In the genomic region with DNA sequence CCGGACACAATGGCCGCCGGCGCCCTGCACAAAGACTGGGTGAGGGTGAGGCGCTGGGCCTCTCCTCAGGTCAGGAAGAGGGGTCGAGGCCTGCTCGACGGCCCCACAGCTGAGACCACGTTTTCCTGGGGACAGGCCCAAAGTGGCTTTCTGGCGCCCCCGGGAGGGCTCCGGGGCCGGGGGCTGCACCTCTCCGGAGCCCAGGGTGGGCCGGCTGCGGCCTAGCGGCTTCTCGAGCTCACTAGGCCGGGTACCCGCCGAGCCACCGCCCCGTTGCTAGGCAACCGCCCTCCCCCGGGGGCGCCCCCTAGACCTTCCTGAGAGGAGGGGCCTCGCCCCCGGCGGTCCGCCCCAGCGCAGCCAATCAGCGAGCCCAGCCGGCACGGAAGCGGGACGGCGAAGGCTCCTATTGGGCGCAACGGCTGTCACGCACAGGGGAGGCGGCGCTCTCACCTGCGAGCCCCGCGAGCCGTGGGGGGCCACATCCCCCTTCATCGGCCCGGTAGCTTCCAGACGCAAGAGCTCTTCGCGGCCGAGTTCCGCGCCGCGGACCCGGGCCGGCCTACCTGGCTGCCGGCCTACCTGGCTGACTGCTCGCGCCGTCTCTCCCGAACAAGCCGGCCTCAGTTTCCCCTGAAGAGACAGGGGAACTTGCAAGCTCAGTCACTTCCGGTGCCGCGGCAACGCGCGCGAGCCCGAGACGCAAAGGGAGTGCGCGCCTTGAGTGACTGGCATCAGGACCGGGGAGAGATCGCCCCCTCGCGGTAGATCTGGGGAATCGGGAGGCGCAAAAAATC, we compare ENCODE assay signal across 8 cellular contexts. TPM values are rescaled to one million over a fixed set of nuclear protein-coding genes. Genes with fewer than 3 reads are reported as not detected.
DNase-seq lines count a peak whose midpoint lies in the region; ATAC-seq, FAIRE-seq and TF ChIP-seq lines count a peak whose summit lies in the region.

No MANE protein-coding gene starts in this region.

- no peaks in the 10 kb centered on the region for H3K9me1 ChIP-seq in endothelial cell of umbilical vein (replicated peaks; ENCODE audit: control insufficient read depth, extremely low read depth, insufficient read depth, low read length)

- no peaks in the 10 kb centered on the region for H4K20me1 ChIP-seq in endothelial cell of umbilical vein (replicated peaks; ENCODE audit: control insufficient read depth, extremely low read depth, insufficient read depth, low read length)

- peak; percentile 97 for FAIRE-seq in endothelial cell of umbilical vein (lab: Jason Lieb, UNC)

- dilution Hi-C loops in endothelial cell of umbilical vein (cut with MboI; ENCODE audit: extremely low pct_ligation_motif_present, low sequenced_read_pairs): no loop called here

- peaks cover 43% of the 10 kb centered on the region for H3K79me2 ChIP-seq in endothelial cell of umbilical vein (ENCODE audit: control insufficient read depth, insufficient read depth, low read length)

- H3K9ac ChIP-seq in HUES6 (ENCODE audit: low read length) (peak overlapping the region; percentile 92), NT2/D1 (ENCODE audit: insufficient read length, low read depth) (peak overlapping the region; percentile 94), endothelial cell of umbilical vein (replicated peaks; ENCODE audit: extremely low read depth, insufficient read depth, low read length) (peak overlapping the region; percentile 84)

- H3K4me3 ChIP-seq in HUES6 (ENCODE audit: low read depth, low read length) (peak overlapping the region; percentile 75), NT2/D1 (ENCODE audit: insufficient read length, low read depth) (peak overlapping the region; percentile 80), endothelial cell of umbilical vein (replicated peaks in 1 of 3; ENCODE audit: insufficient read depth in 1 of 3, low read depth in 1 of 3, low read length in 3 of 3) (peak overlapping the region; percentile 61 to 94 (median 91)), mucosa of descending colon (peak overlapping the region; percentile 67)

- BruUV-seq in endothelial cell of umbilical vein (replicated peaks; lab: Mats Ljungman, UMichigan): no TSS peak

- peak; percentile 88 for DNase-seq in DMS114 treated with DMSO at 0.1 percent for 48 hours (lab: John Stamatoyannopoulos, UW; ENCODE audit: unreplicated experiment)
- DNase-seq in NT2/D1 (ENCODE audit: low read depth, low spot score): peak; percentile 94
- peak; percentile 99 for DNase-seq in activated CD8-positive, alpha-beta memory T cell treated with anti-CD3 and anti-CD28 coated beads, Interleukin-2, amount 50 U/mL, for 48 hours
- peak; percentile 98 for DNase-seq in endothelial cell of umbilical vein (ENCODE audit: low read depth, low spot score)
- DNase-seq in mucosa of descending colon: peak; percentile 96 to 99 (median 98)
- peak; percentile 94 to 98 for DNase-seq in stimulated activated CD8-positive, alpha-beta memory T cell treated with anti-CD3 and anti-CD28 coated beads, Interleukin-4, amount 100 ng/mL, for 1 hour (ENCODE audit: low read depth in 2 of 2, low spot score in 1 of 2)

- H3K4me1 ChIP-seq in HUES6 (ENCODE audit: control insufficient read depth, insufficient read depth, low read length): peaks cover 40% of the 10 kb centered on the region
- H3K4me1 ChIP-seq in NT2/D1 (ENCODE audit: insufficient read depth, insufficient read length): peaks cover 15% of the 10 kb centered on the region
- H3K4me1 ChIP-seq in endothelial cell of umbilical vein (ENCODE audit: control insufficient read depth, extremely low read depth, insufficient read depth, low read length): peaks cover 23% of the 10 kb centered on the region
- peaks cover 29% of the 10 kb centered on the region for H3K4me1 ChIP-seq in mucosa of descending colon (ENCODE audit: low read depth)

- intact Hi-C loops in endothelial cell of umbilical vein (cut with micrococcal nuclease): loop anchor here (1.0 kb wide), 5 partner anchors 24 to 160 kb away; no protein-coding TSS in a partner anchor
- intact Hi-C loops in mucosa of descending colon (cut with DNase I, micrococcal nuclease): loop anchor here in 1 of 2 donors (2.0 kb wide), 1 partner anchor 59 kb away; no protein-coding TSS in a partner anchor

- POLR2A ChIA-PET in endothelial cell of umbilical vein (lab: Charles Lee): interaction anchor here (0.5 to 3.1 kb wide), 8 partner anchors 11 to 151 kb away, joined by 3 to 22 read pairs (median 4); no protein-coding TSS in a partner anchor

- ATAC-seq in GM21447 (IDR thresholded peaks at IDR 0.05; ENCODE audit: unreplicated experiment) (peak; percentile 70), mucosa of descending colon (peak; percentile 92)

- no peaks in the 10 kb centered on the region; the same call in 1 of the 2 replicates for H3K27me3 ChIP-seq in HUES6 (ENCODE audit: control insufficient read depth, insufficient read depth, low read length)
- no peaks in the 10 kb centered on the region for H3K27me3 ChIP-seq in NT2/D1 (ENCODE audit: insufficient read depth, insufficient read length)
- no peaks in the 10 kb centered on the region for H3K27me3 ChIP-seq in endothelial cell of umbilical vein (ENCODE audit: control insufficient read depth in 2 of 2, insufficient read depth in 2 of 2, low read length in 2 of 2)

- TF ChIP-seq CTCF in endothelial cell of umbilical vein (IDR thresholded peaks at IDR 0.05; ENCODE audit: extremely low read depth in 1 of 2, insufficient read depth in 1 of 2, low read depth in 1 of 2, low read length in 2 of 2) (peak; percentile 84 to 93), mucosa of descending colon (IDR thresholded peaks at IDR 0.05) (peak; percentile 82)

- H3K9me3 ChIP-seq in HUES6 (ENCODE audit: control insufficient read depth, insufficient read depth, low read depth, low read length) (no peaks in the 10 kb centered on the region), NT2/D1 (ENCODE audit: insufficient read depth, low read length) (no peaks in the 10 kb centered on the region), endothelial cell of umbilical vein (replicated peaks; ENCODE audit: control insufficient read depth, insufficient read depth, low read length) (no peaks in the 10 kb centered on the region), mucosa of descending colon (no peaks in the 10 kb centered on the region)

- peak overlapping the region; percentile 70 for H2AFZ ChIP-seq in endothelial cell of umbilical vein (ENCODE audit: low read depth, low read length)

- peaks cover 19% of the 10 kb centered on the region for H3K36me3 ChIP-seq in HUES6 (ENCODE audit: control insufficient read depth, insufficient read depth, low read length)
- peaks cover 31% of the 10 kb centered on the region for H3K36me3 ChIP-seq in NT2/D1 (ENCODE audit: insufficient read depth, insufficient read length, low read length)
- H3K36me3 ChIP-seq in endothelial cell of umbilical vein (ENCODE audit: control insufficient read depth in 2 of 2, extremely low read depth in 1 of 2, insufficient read depth in 2 of 2, low read length in 2 of 2): peaks cover 0 to 1% of the 10 kb centered on the region in 2 experiments
- H3K36me3 ChIP-seq in mucosa of descending colon (ENCODE audit: low read depth): no peaks in the 10 kb centered on the region

- peak overlapping the region; percentile 98 for H3K27ac ChIP-seq in HUES6 (ENCODE audit: low read depth, low read length)
- peak overlapping the region; percentile 90 for H3K27ac ChIP-seq in endothelial cell of umbilical vein (ENCODE audit: insufficient read depth, low read depth, low read length)

- TF ChIP-seq POLR2A in endothelial cell of umbilical vein (IDR thresholded peaks at IDR 0.05; ENCODE audit: low read depth, low read length): no peak

- H3K4me2 ChIP-seq in endothelial cell of umbilical vein (ENCODE audit: insufficient read depth, low read length): peak overlapping the region; percentile 88

- CTCF ChIA-PET in endothelial cell of umbilical vein (lab: Charles Lee): interaction anchor here (0.7 to 10.5 kb wide), 48 partner anchors 9 to 929 kb away, joined by 3 to 658 read pairs (median 5); a partner anchor contains a TSS

TF ChIP-seq in endothelial cell of umbilical vein, 7 proteins besides CTCF, POLR2A, EP300 and RAD21:
- no peak for TF ChIP-seq EZH2 (IDR thresholded peaks at IDR 0.05; ENCODE audit: borderline replicate concordance, low read depth, low read length, severe bottlenecking)
- TF ChIP-seq POLR2AphosphoS5 (IDR thresholded peaks at IDR 0.05; ENCODE audit: insufficient read depth, low read depth, low read length): peak; percentile 41
- TF ChIP-seq FOS (IDR thresholded peaks at IDR 0.05; ENCODE audit: borderline replicate concordance, insufficient read depth, low read length): no peak
TF ChIP-seq in endothelial cell of umbilical vein: peak in this region for 1.

RNA-seq across cellular contexts. Expression of a gene that starts 0.8 kb away (rescaled TPM):
- total RNA-seq in endothelial cell of umbilical vein: 101 and 105 TPM in 2 replicates
- 78.0 and 81.3 TPM in 2 replicates for polyA plus RNA-seq in endothelial cell of umbilical vein
- 78.4 and 83.9 TPM in 2 replicates for polyA plus RNA-seq in endothelial cell of umbilical vein (2011; cell fraction: cytosol; rRNA removed)
- 42.9 and 43.5 TPM in 2 replicates for polyA plus RNA-seq in endothelial cell of umbilical vein (2011; cell fraction: nucleus; rRNA removed)
- polyA plus RNA-seq in endothelial cell of umbilical vein (2012): 74.2 and 97.0 TPM in 2 replicates
- polyA minus RNA-seq in endothelial cell of umbilical vein: 72.0 and 73.5 TPM in 2 replicates
- 22.6 TPM for polyA minus RNA-seq in endothelial cell of umbilical vein (2011; cell fraction: cytosol; rRNA and poly(A)+ RNA removed)
- 27.9 and 30.0 TPM in 2 replicates for polyA minus RNA-seq in endothelial cell of umbilical vein (2011; cell fraction: nucleus; rRNA and poly(A)+ RNA removed)
- total RNA-seq in mucosa of descending colon: 10 to 100 TPM; 76.2 to 90.3 (median 78.1) TPM

RNA-seq across cellular contexts. Expression of a gene that starts 15.6 kb away (rescaled TPM):
- total RNA-seq in endothelial cell of umbilical vein (112 and 114 TPM in 2 replicates), mucosa of descending colon (10 to 100 TPM in 1 of 3 donors, 1 to 10 TPM in 2; 3.0 to 26.6 (median 8.8) TPM)
- 18.1 and 24.8 TPM in 2 replicates for polyA plus RNA-seq in endothelial cell of umbilical vein
- 39.5 and 43.6 TPM in 2 replicates for polyA plus RNA-seq in endothelial cell of umbilical vein (2011; cell fraction: cytosol; rRNA removed)
- 41.7 and 54.4 TPM in 2 replicates for polyA plus RNA-seq in endothelial cell of umbilical vein (2011; cell fraction: nucleus; rRNA removed)
- polyA plus RNA-seq in endothelial cell of umbilical vein (2012): 50.0 and 107 TPM in 2 replicates
- 27.3 and 29.8 TPM in 2 replicates for polyA minus RNA-seq in endothelial cell of umbilical vein
- 70.3 TPM for polyA minus RNA-seq in endothelial cell of umbilical vein (2011; cell fraction: cytosol; rRNA and poly(A)+ RNA removed)
- 22.2 and 35.1 TPM in 2 replicates for polyA minus RNA-seq in endothelial cell of umbilical vein (2011; cell fraction: nucleus; rRNA and poly(A)+ RNA removed)

Comparison
In these comparisons a context has a peak if more than half of its experiments do, and no peak if none do; other contexts are left out.
1. Peak in every context shown above with its lines: DNase-seq, ATAC-seq, H3K4me3 ChIP-seq and H3K27ac ChIP-seq.